Comparison of ENCODE assay signal across 1 cellular context in the genomic region with DNA sequence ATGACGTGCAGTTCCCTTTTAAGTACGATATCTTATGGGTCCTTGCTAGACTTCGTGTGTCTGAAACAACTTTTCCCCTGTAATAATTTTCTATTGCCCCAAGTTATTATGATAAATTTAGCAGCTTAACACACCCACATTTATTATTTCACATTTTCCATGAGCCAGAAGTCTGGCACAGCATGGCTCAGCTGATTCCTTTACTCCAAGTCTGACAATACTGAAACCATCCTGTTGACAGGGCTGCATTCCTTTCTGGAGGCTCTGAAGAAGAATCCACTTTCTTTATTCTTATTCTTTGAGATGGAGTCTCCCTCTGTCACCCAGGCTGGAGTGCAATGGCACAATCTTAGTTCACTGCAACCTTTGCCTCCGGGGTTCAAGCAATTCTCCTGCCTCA.
TF ChIP-seq lines count a peak whose summit lies in the region.

No MANE protein-coding gene starts in this region.

TF ChIP-seq in H1, 55 proteins besides CTCF, POLR2A, EP300 and RAD21:
- TF ChIP-seq HDAC2 (IDR thresholded peaks at IDR 0.05; ENCODE audit: borderline replicate concordance in 1 of 2, low read depth in 2 of 2, low read length in 2 of 2): no peak
- no peak for TF ChIP-seq CTBP2 (IDR thresholded peaks at IDR 0.05; ENCODE audit: borderline replicate concordance, insufficient read depth, insufficient read length, low read length)
- TF ChIP-seq SRF (IDR thresholded peaks at IDR 0.05; ENCODE audit: low read depth, low read length): no peak
- TF ChIP-seq SP2 (IDR thresholded peaks at IDR 0.05; ENCODE audit: low read length): no peak
- TF ChIP-seq EZH2 (IDR thresholded peaks at IDR 0.05; ENCODE audit: low read depth, low read length, severe bottlenecking): no peak
- TF ChIP-seq BRCA1 (IDR thresholded peaks at IDR 0.05; ENCODE audit: low read depth, low read length): no peak
- no peak for TF ChIP-seq POLR2AphosphoS5 (IDR thresholded peaks at IDR 0.05; ENCODE audit: low read depth, low read length)
